Comparison of ENCODE assay signal across 1 cellular context in the genomic region with DNA sequence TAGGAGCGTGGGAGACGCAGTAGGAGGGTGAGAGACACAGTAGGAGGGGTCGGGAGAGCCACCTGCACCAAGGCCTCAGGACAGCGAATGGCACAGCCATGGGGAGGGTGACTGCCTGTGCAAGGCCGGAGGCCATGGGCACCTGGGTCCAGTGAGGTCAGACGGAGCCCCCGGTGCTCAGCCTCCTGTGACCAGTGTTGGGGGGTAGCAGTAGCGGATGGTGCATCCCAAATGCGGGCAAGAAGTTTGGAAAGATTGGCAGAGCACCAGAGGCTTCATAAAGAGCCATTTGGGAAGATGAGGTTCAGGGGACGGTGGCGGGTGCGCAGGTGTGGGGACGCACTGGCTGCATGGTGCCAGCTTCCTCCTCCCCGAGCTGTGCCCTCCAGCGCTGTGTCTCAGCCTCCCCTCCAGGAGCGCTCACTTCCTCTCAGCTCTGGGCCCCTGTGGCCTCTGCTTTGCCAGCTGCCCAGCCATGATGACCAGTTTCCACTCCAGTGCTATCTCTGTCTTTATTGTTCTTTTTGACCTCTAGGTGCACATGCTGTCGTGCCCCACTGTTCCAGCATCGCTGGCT.
TF ChIP-seq lines count a peak whose summit lies in the region.

No MANE protein-coding gene starts in this region.

TF ChIP-seq in GM12878, 131 proteins besides CTCF, POLR2A, EP300 and RAD21:
- 0 out of 2 replicates have a peak, but pooled peaks have one; percentile 4 for TF ChIP-seq SPI1 (IDR thresholded peaks at IDR 0.05; ENCODE audit: borderline replicate concordance, insufficient read depth, low read depth, low read length)
